In genomic region chr15:33089878-33090757, GRCh38 we compare ENCODE assay signal across 9 cellular contexts.
A peak's percentile ranks its signal among the peaks of the same experiment; 100 is the strongest.
DNase-seq lines count a peak whose midpoint lies in the region; ATAC-seq, FAIRE-seq and TF ChIP-seq lines count a peak whose summit lies in the region.
"Had no signal": no experiment of that assay in that cellular context is flagged by ENCODE, and none has a peak within 500 bp of the region (broad histone marks: within the 10 kb centered on the region; RNA-seq: fewer than 3 reads in every experiment).

No MANE protein-coding gene starts in this region.

- H2AFZ ChIP-seq in astrocyte (ENCODE audit: low read depth, low read length) = no peak overlapping the region

- no peak overlapping the region for H3K4me2 ChIP-seq in astrocyte (ENCODE audit: low read length)

- no peaks in the 10 kb centered on the region for H4K20me1 ChIP-seq in astrocyte (ENCODE audit: insufficient read depth, low read length)

- no peak for TF ChIP-seq EP300 in ovary (IDR thresholded peaks at IDR 0.05)

- H3K27ac Mint-ChIP-seq in astrocyte (ENCODE audit: unreplicated experiment) (no peak overlapping the region), nephron progenitor cell (peak overlapping the region; percentile 80)
- H3K27ac Mint-ChIP-seq: activated CD4-positive, alpha-beta T cell treated with anti-CD3 and anti-CD28 coated beads for 36 hours had no signal

- no peak overlapping the region for H3K9ac ChIP-seq in astrocyte (ENCODE audit: low read length)

- H3K4me1 Mint-ChIP-seq in astrocyte (ENCODE audit: low read depth, unreplicated experiment) (peaks cover 27% of the 10 kb centered on the region), nephron progenitor cell (peaks cover 68% of the 10 kb centered on the region)

- H3K36me3 ChIP-seq in astrocyte (ENCODE audit: insufficient read depth, low read length) (no peaks in the 10 kb centered on the region), ovary (no peaks in the 10 kb centered on the region)

- 62 to 66% (median 64%) methylated on average over 5 of the region's 5 CpGs for WGBS in ovary, 3 donors

- H3K27me3 Mint-ChIP-seq in astrocyte (ENCODE audit: low read depth, unreplicated experiment) (no peaks in the 10 kb centered on the region), nephron progenitor cell (ENCODE audit: low read depth, poor library complexity) (no peaks in the 10 kb centered on the region)
- H3K27me3 Mint-ChIP-seq: activated CD4-positive, alpha-beta T cell treated with anti-CD3 and anti-CD28 coated beads for 36 hours had no signal

- no peak overlapping the region for H3K27ac ChIP-seq in astrocyte (ENCODE audit: low read depth, low read length)
- H3K27ac ChIP-seq in ovary = no peak overlapping the region

- ATAC-seq in HG02623 (IDR thresholded peaks at IDR 0.05; ENCODE audit: unreplicated experiment) = no peak
- ATAC-seq: activated CD4-positive, alpha-beta T cell treated with anti-CD3 and anti-CD28 coated beads for 36 hours had no signal

- H3K9me3 Mint-ChIP-seq in astrocyte (ENCODE audit: unreplicated experiment) (no peaks in the 10 kb centered on the region), nephron progenitor cell (no peaks in the 10 kb centered on the region)

- no peaks in the 10 kb centered on the region for H3K9me3 ChIP-seq in astrocyte (ENCODE audit: insufficient read depth, low read depth, low read length)
- H3K9me3 ChIP-seq in ovary = no peaks in the 10 kb centered on the region

- TF ChIP-seq CTCF in GM12865 (IDR thresholded peaks at IDR 0.05; ENCODE audit: insufficient read depth, low read depth, low read length, missing control alignments) (no peak), astrocyte (IDR thresholded peaks at IDR 0.05; ENCODE audit: insufficient read depth, low read depth, low read length) (no peak), nephron progenitor cell (IDR thresholded peaks at IDR 0.05) (no peak), ovary (IDR thresholded peaks at IDR 0.05) (no peak)

- H3K4me3 ChIP-seq in GM12865 (ENCODE audit: low read depth, low read length) (no peak overlapping the region), astrocyte (ENCODE audit: insufficient read depth, low read depth, low read length) (no peak overlapping the region), ovary (no peak overlapping the region)

- TF ChIP-seq POLR2A in ovary (IDR thresholded peaks at IDR 0.05) = no peak

- DNase-seq in GM12865 (ENCODE audit: low read depth) (peak; percentile 22), NCI-H2029 treated with DMSO at 0.1 percent for 48 hours (lab: John Stamatoyannopoulos, UW) (peak; percentile 26), astrocyte (ENCODE audit: low read depth) (peak; percentile 44), nephron progenitor cell (no peak), G401 (ENCODE audit: low spot score) (no peak), ovary (no peak)
- DNase-seq: activated CD4-positive, alpha-beta T cell treated with anti-CD3 and anti-CD28 coated beads for 36 hours; cerebellar nuclear complex had no signal

- intact Hi-C loops in ovary (cut with DNase I) = no loop called here

- H3K27me3 ChIP-seq in astrocyte (ENCODE audit: insufficient read depth, low read length) (no peaks in the 10 kb centered on the region), ovary (no peaks in the 10 kb centered on the region)

- in situ Hi-C loops in G401 (cut with HindIII; ENCODE audit: low sequenced_read_pairs) = no loop called here

- H3K4me1 ChIP-seq in astrocyte (ENCODE audit: insufficient read depth, low read length) (peaks cover 10% of the 10 kb centered on the region), ovary (ENCODE audit: insufficient read depth) (no peaks in the 10 kb centered on the region)

- FAIRE-seq in astrocyte (lab: Jason Lieb, UNC) = no peak

- H3K4me3 Mint-ChIP-seq in astrocyte (ENCODE audit: unreplicated experiment) (no peak overlapping the region), nephron progenitor cell (no peak overlapping the region)
- H3K4me3 Mint-ChIP-seq: activated CD4-positive, alpha-beta T cell treated with anti-CD3 and anti-CD28 coated beads for 36 hours had no signal

- H3K36me3 Mint-ChIP-seq in astrocyte (ENCODE audit: low read depth, unreplicated experiment) = no peaks in the 10 kb centered on the region
- H3K36me3 Mint-ChIP-seq in nephron progenitor cell (ENCODE audit: low read depth) = peaks cover 10% of the 10 kb centered on the region

- no peaks in the 10 kb centered on the region for H3K79me2 ChIP-seq in astrocyte (ENCODE audit: insufficient read depth, low read length)

Comparison
In these comparisons a context has a peak if more than half of its experiments do, and no peak if none do; other contexts are left out.
1. DNase-seq: peak in GM12865 (single experiment), NCI-H2029 treated with DMSO at 0.1 percent for 48 hours (single experiment) and astrocyte (single experiment); none in nephron progenitor cell (single experiment), G401 (single experiment) and ovary (0 of 5).